ENCODE assay signal across 33 cellular contexts in the genomic region with DNA sequence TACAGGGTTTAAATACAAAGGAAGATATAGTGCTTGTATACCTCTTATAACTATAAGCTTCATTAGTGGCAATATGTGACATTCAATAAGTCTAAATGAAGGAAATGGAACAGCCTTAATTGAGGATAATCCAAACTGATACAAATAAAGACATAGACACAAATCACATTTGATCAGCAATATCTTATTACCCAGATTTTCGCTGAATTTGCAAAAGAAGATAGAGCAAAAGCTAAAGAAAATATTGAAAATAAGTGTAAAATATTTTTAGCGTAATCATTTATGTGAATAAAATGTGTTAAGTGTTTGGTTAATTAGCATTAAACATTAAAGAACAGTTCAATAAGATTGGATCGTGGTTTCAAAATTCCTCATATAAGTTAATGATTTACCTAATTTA. TPM values are rescaled to one million over a fixed set of nuclear protein-coding genes. Genes with fewer than 3 reads are reported as not detected.
"Had no signal": no experiment of that assay in that cellular context is flagged by ENCODE, and none has a peak within 500 bp of the region (broad histone marks: within the 10 kb centered on the region; RNA-seq: fewer than 3 reads in every experiment).

No MANE protein-coding gene starts in this region.

- H3K4me3 ChIP-seq: ascending aorta, body of pancreas, breast epithelium had no signal

- H3K9me3 ChIP-seq: body of pancreas had no signal

- ATAC-seq: activated CD8-positive, alpha-beta T cell treated with anti-CD3 and anti-CD28 coated beads for 36 hours; activated naive CD8-positive, alpha-beta T cell treated with anti-CD3 and anti-CD28 coated beads, Interleukin-2, amount 50 U/mL, for 24 hours; activated T-cell treated with anti-CD3 and anti-CD28 coated beads, Interleukin-2, amount 50 U/mL, for 4 hours; activated T-cell treated with anti-CD3 and anti-CD28 coated beads, Interleukin-2, amount 50 U/mL, for 72 hours; activated T-helper 17 cell treated with anti-CD3 and anti-CD28 coated beads, Interleukin-2, amount 50 U/mL, for 72 hours; body of pancreas had no signal

- DNase-seq: activated B cell treated with CpG ODN at 0.5 μM for 24 hours; activated CD4-positive, alpha-beta memory T cell treated with anti-CD3 and anti-CD28 coated beads for 36 hours; activated CD4-positive, alpha-beta T cell treated with anti-CD3 and anti-CD28 coated beads for 4 hours; activated CD4-positive, alpha-beta T cell treated with anti-CD3 and anti-CD28 coated beads, Interleukin-2, amount 10 ng/mL, durations not matched to agents 24 days and 14 days; activated CD4-positive, alpha-beta T cell treated with anti-CD3 and anti-CD28 coated beads, Interleukin-2, amount 50 U/mL, for 1 hour; activated CD4-positive, alpha-beta T cell treated with anti-CD3 and anti-CD28 coated beads, Interleukin-2, amount 50 U/mL, for 4 hours; activated CD4-positive, CD25-positive, alpha-beta regulatory T cell treated with anti-CD3 and anti-CD28 coated beads, Interleukin-2, amount 50 U/mL, for 72 hours; activated CD8-positive, alpha-beta memory T cell treated with anti-CD3 and anti-CD28 coated beads, Interleukin-2, amount 50 U/mL, for 4 hours; activated CD8-positive, alpha-beta T cell treated with anti-CD3 and anti-CD28 coated beads for 36 hours; activated effector memory CD4-positive, alpha-beta T cell treated with anti-CD3 and anti-CD28 coated beads, Interleukin-2, amount 50 U/mL, for 16 hours; activated gamma-delta T cell treated with Interleukin-2 at 50 U/mL for 16 hours; activated naive CD4-positive, alpha-beta T cell; activated naive CD4-positive, alpha-beta T cell treated with anti-CD3 and anti-CD28 coated beads for 36 hours; activated naive CD8-positive, alpha-beta T cell treated with anti-CD3 and anti-CD28 coated beads, Interleukin-2, amount 10 ng/mL, durations not matched to agents 7 days and 5 days; activated naive CD8-positive, alpha-beta T cell treated with anti-CD3 and anti-CD28 coated beads, Interleukin-2, amount 50 U/mL, for 24 hours; activated T-cell treated with anti-CD3 and anti-CD28 coated beads for 4 hours; activated T-cell treated with anti-CD3 and anti-CD28 coated beads, Interleukin-2, amount 50 U/mL, for 1 hour; activated T-cell treated with anti-CD3 and anti-CD28 coated beads, Interleukin-2, amount 50 U/mL, for 4 hours; activated T-cell treated with anti-CD3 and anti-CD28 coated beads, Interleukin-2, amount 50 U/mL, for 72 hours; amygdala; anterior cingulate cortex; body of pancreas; brain microvascular endothelial cell; central memory CD4-positive, alpha-beta T cell; T-helper 1 cell; T-helper 2 cell; T-helper 9 cell had no signal

- H3K27ac ChIP-seq: ascending aorta, body of pancreas, brain microvascular endothelial cell, breast epithelium, VCaP had no signal

- FAIRE-seq: TTC549 had no signal

- H3K36me3 ChIP-seq: ascending aorta, brain microvascular endothelial cell, breast epithelium had no signal

- H3K27me3 ChIP-seq: ascending aorta, body of pancreas, brain microvascular endothelial cell, breast epithelium had no signal

- H3K4me1 ChIP-seq: ascending aorta, breast epithelium had no signal

RNA-seq across cellular contexts. Expression of a gene that starts 51.2 kb away (rescaled TPM):
- total RNA-seq: activated B cell treated with CpG ODN at 0.5 μM for 24 hours; activated CD4-positive, alpha-beta T cell treated with anti-CD3 and anti-CD28 coated beads, Interleukin-2, amount 10 ng/mL, durations not matched to agents 24 days and 14 days; activated CD8-positive, alpha-beta memory T cell treated with anti-CD3 and anti-CD28 coated beads for 36 hours; activated CD8-positive, alpha-beta T cell treated with anti-CD3 and anti-CD28 coated beads for 36 hours; activated naive CD4-positive, alpha-beta T cell treated with anti-CD3 and anti-CD28 coated beads for 36 hours; activated naive CD8-positive, alpha-beta T cell treated with anti-CD3 and anti-CD28 coated beads, Interleukin-2, amount 10 ng/mL, durations not matched to agents 7 days and 5 days; ascending aorta had no signal
